In the genomic region with DNA sequence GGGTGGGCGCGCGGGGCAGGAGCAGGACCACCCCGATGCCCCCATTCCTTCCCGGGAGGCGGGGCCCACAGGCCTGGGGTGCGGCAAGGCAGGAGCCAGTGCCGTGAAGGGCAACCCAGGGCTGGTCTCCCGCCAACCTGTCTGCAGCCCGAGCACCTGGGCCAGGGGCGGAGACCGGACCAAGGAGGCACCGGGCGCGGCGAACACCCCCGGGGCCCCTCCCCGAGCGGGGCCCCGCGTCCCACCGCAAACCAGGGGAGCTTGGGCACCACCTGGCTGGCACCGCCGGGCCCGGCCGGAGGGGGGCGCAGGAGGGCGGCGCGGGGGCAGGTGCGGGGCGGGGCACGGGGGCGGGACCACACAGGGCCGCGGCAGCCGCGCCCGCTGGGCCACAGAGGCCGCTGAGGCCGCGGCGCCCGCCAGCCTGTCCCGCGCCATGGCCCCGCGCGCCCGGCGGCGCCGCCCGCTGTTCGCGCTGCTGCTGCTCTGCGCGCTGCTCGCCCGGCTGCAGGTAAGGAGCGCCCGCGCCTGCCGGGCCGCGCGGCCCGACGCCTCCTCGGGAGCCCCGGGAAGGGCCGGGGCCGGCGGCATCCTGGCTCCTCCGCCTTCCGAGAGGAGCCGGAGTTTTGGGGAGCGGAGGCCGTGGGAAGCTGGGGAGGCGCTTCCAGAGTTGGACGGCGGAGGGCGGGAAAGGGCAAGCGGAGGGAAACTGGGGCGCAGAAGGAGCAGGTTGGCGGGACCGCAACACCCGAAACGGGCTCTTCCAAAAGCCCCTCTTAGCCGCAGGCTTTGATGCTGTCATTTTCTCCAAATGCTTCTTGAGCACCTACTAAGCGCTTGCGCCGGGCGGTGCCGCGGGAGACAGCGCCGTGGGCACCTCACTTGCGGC, we compare ENCODE assay signal across 8 cellular contexts.
DNase-seq lines count a peak whose midpoint lies in the region; ATAC-seq and TF ChIP-seq lines count a peak whose summit lies in the region.

Gene TNFRSF11A, plus strand, starts transcription at position 394 of the 889 bp plus-strand sequence. Its CDS starts 43 bp downstream, at position 437.

- H3K9ac ChIP-seq in muscle layer of colon (ENCODE audit: low read length): no peak within 1 kb of the TSS
- no peak within 1 kb of the TSS for H3K9ac ChIP-seq in stomach smooth muscle (ENCODE audit: low read length in 2 of 2)

- peak; percentile 9 for TF ChIP-seq CTCF in HFF-Myc (IDR thresholded peaks at IDR 0.05; ENCODE audit: low read depth, low read length, missing control alignments)

- no peak within 1 kb of the TSS for H3K27ac ChIP-seq in muscle layer of colon (ENCODE audit: low read depth, low read length)
- H3K27ac ChIP-seq in stomach smooth muscle (ENCODE audit: low read length): no peak within 1 kb of the TSS

- H3K4me1 ChIP-seq in muscle layer of colon (ENCODE audit: insufficient read depth, low read length): peaks cover 13% of the 10 kb centered on the region
- peaks cover 12% of the 10 kb centered on the region for H3K4me1 ChIP-seq in stomach smooth muscle (ENCODE audit: control insufficient read depth, insufficient read depth, low read length)

- H3K27me3 ChIP-seq in muscle layer of colon (ENCODE audit: control insufficient read depth in 1 of 2, insufficient read depth in 2 of 2, low read length in 2 of 2) (peaks cover 42 to 62% of the 10 kb centered on the region in 2 donors), stomach smooth muscle (ENCODE audit: control insufficient read depth in 1 of 2, insufficient read depth in 2 of 2, low read length in 2 of 2) (peaks cover 41 to 63% of the 10 kb centered on the region in 2 donors)

- H3K9me3 ChIP-seq in muscle layer of colon (ENCODE audit: low read length) (no peaks in the 10 kb centered on the region), stomach smooth muscle (ENCODE audit: control insufficient read depth in 2 of 2, low read length in 2 of 2) (no peaks in the 10 kb centered on the region)

- H3K4me3 ChIP-seq in HFF-Myc (replicated peaks; ENCODE audit: low read depth, low read length): peak within 1 kb of the TSS; percentile 33
- H3K4me3 ChIP-seq in muscle layer of colon (ENCODE audit: low read depth in 1 of 2, low read length in 2 of 2): peak within 1 kb of the TSS; percentile 33 to 53
- peak within 1 kb of the TSS; percentile 51 to 71 for H3K4me3 ChIP-seq in stomach smooth muscle (ENCODE audit: low read length in 2 of 2)

- DNase-seq in HFF-Myc (ENCODE audit: extremely low read depth, low read depth) (no peak), NCI-H1105 treated with DMSO at 0.1 percent for 48 hours (lab: John Stamatoyannopoulos, UW) (peak; percentile 56), NCI-H526 treated with DMSO at 0.1 percent for 48 hours (lab: John Stamatoyannopoulos, UW) (no peak)
- peak; percentile 57 for DNase-seq in activated CD4-positive, alpha-beta T cell treated with anti-CD3 and anti-CD28 coated beads, Interleukin-2, amount 50 U/mL, for 1 hour
- DNase-seq in effector CD8-positive, alpha-beta T cell (lab: John Stamatoyannopoulos, UW): peak; percentile 36

- ATAC-seq in GM18502 (IDR thresholded peaks at IDR 0.05; ENCODE audit: poor library complexity, unreplicated experiment): peak; percentile 74

- H3K36me3 ChIP-seq in muscle layer of colon (ENCODE audit: insufficient read depth, low read length): no peaks in the 10 kb centered on the region
- no peaks in the 10 kb centered on the region for H3K36me3 ChIP-seq in stomach smooth muscle (ENCODE audit: control insufficient read depth in 2 of 2, insufficient read depth in 2 of 2, low read length in 2 of 2)

Comparison
In these comparisons a context has a peak if more than half of its experiments do, and no peak if none do; other contexts are left out.
1. DNase-seq: peak in NCI-H1105 treated with DMSO at 0.1 percent for 48 hours (single experiment), activated CD4-positive, alpha-beta T cell treated with anti-CD3 and anti-CD28 coated beads, Interleukin-2, amount 50 U/mL, for 1 hour (single experiment) and effector CD8-positive, alpha-beta T cell (single experiment); none in HFF-Myc (single experiment) and NCI-H526 treated with DMSO at 0.1 percent for 48 hours (single experiment).
2. Peak in every context shown above with its lines, with median percentiles within 50 percentile points of each other: H3K4me3 ChIP-seq.